In the genomic region with DNA sequence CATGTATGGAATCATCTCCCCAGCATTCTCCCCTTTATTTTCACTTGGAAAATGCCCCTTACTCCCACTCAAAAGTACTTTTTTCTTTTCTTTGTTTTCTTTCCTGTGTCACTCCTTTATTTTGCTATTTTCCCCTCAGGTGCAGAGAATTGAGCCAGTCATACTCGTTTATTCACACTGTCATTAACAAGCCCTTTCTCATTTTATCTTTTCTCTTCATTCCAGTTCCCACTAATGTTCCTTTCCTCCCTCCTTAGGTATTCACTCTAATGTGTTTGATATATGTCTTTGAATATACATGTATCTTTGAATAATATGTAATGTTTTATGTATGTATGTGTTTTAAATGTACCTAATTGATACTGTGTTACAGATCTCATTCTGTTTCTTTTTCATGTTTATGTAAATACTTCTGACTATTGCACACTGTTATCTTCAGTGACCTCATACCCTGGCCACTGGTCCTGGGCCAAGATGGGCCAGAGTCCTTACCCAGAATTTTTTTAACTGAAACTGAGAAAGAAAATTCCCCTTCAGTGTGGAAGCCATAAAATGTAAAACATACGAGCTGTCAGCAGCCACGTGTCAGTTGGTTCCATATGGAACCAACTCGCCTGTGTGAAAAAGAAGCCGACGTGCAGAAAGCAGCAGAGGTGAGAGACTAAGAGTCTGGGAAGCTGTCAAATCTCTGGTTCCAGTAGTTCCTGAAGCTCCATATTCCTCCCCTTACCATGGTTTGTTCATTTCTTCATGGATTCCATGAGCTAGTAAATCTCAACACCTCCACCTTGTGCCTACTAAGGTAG, we compare ENCODE assay signal across 14 cellular contexts. TPM values are rescaled to one million over a fixed set of nuclear protein-coding genes. Genes with fewer than 3 reads are reported as not detected.
DNase-seq lines count a peak whose midpoint lies in the region; ATAC-seq, FAIRE-seq and TF ChIP-seq lines count a peak whose summit lies in the region.
"Had no signal": no experiment of that assay in that cellular context is flagged by ENCODE, and none has a peak within 500 bp of the region (broad histone marks: within the 10 kb centered on the region; RNA-seq: fewer than 3 reads in every experiment).

No MANE protein-coding gene starts in this region.

- peak; percentile 93 for ATAC-seq in body of pancreas
- ATAC-seq in GM21390 (IDR thresholded peaks at IDR 0.05; ENCODE audit: unreplicated experiment): no peak
- no peak for ATAC-seq in PC-3

- H4K20me1 ChIP-seq in keratinocyte (ENCODE audit: control insufficient read depth, extremely low read depth, insufficient read depth, low read length) (no peaks in the 10 kb centered on the region), OCI-LY7 (ENCODE audit: insufficient read depth, low read length) (no peaks in the 10 kb centered on the region), PC-3 (ENCODE audit: low read length) (no peaks in the 10 kb centered on the region)

- H3K9me1 ChIP-seq in keratinocyte (ENCODE audit: control insufficient read depth, extremely low read depth, insufficient read depth, low read length): no peaks in the 10 kb centered on the region

- no peak overlapping the region for H3K4me3 Mint-ChIP-seq in HFFc6

- CTCF ChIA-PET in OCI-LY7 (lab: Charles Lee; ENCODE audit: unreplicated experiment) (no interaction called here), PC-3 (lab: Charles Lee) (no interaction called here)

- H3K36me3 ChIP-seq in body of pancreas (replicated peaks in 1 of 2; ENCODE audit: insufficient read depth in 1 of 2, low read depth in 2 of 2) (no peaks in the 10 kb centered on the region), keratinocyte (ENCODE audit: control insufficient read depth in 2 of 2, extremely low read depth in 1 of 2, insufficient read depth in 2 of 2, low read length in 2 of 2) (peaks cover 0 to 2% of the 10 kb centered on the region in 2 experiments), OCI-LY7 (ENCODE audit: insufficient read depth, low read length) (no peaks in the 10 kb centered on the region), PC-3 (ENCODE audit: low read depth, low read length) (no peaks in the 10 kb centered on the region)
- H3K36me3 ChIP-seq: esophagus squamous epithelium had no signal

- peak; percentile 17 for FAIRE-seq in keratinocyte (lab: Jason Lieb, UNC)

- peaks cover 20% of the 10 kb centered on the region for H3K4me1 ChIP-seq in body of pancreas
- no peaks in the 10 kb centered on the region for H3K4me1 ChIP-seq in keratinocyte (ENCODE audit: control insufficient read depth, extremely low read depth, insufficient read depth, low read length)
- peaks cover 4% of the 10 kb centered on the region for H3K4me1 ChIP-seq in OCI-LY7 (ENCODE audit: insufficient read depth, low read length, poor library complexity, severe bottlenecking)
- H3K4me1 ChIP-seq in PC-3 (ENCODE audit: insufficient read depth, low read length): no peaks in the 10 kb centered on the region

- H3K9me3 Mint-ChIP-seq in HFFc6: no peaks in the 10 kb centered on the region

- H3K27me3 ChIP-seq in body of pancreas (no peaks in the 10 kb centered on the region), keratinocyte (ENCODE audit: control insufficient read depth, extremely low read depth, insufficient read depth, low read length) (no peaks in the 10 kb centered on the region), PC-3 (ENCODE audit: low read length) (no peaks in the 10 kb centered on the region)
- H3K27me3 ChIP-seq: esophagus squamous epithelium had no signal

- H3K4me2 ChIP-seq in keratinocyte (ENCODE audit: control insufficient read depth, extremely low read depth, insufficient read depth, low read depth, low read length) (no peak overlapping the region), OCI-LY7 (ENCODE audit: low read length) (no peak overlapping the region), PC-3 (ENCODE audit: low read length) (no peak overlapping the region)

- H3K27me3 Mint-ChIP-seq in HFFc6 (ENCODE audit: insufficient read depth): no peaks in the 10 kb centered on the region; the same call in 1 of the 2 replicates

- peaks cover 20% of the 10 kb centered on the region; the same call in 1 of the 2 replicates for H3K36me3 Mint-ChIP-seq in HFFc6 (ENCODE audit: low read depth)

- POLR2A ChIA-PET in OCI-LY7 (lab: Charles Lee) (no interaction called here), PC-3 (lab: Charles Lee; ENCODE audit: unreplicated experiment) (no interaction called here)

- H3K9me3 ChIP-seq in body of pancreas (no peaks in the 10 kb centered on the region), keratinocyte (ENCODE audit: control insufficient read depth, low read depth, low read length) (no peaks in the 10 kb centered on the region), OCI-LY7 (ENCODE audit: low read length) (no peaks in the 10 kb centered on the region), PC-3 (ENCODE audit: low read length) (no peaks in the 10 kb centered on the region)
- H3K9me3 ChIP-seq: esophagus squamous epithelium had no signal

- peaks cover 27% of the 10 kb centered on the region for H3K4me1 Mint-ChIP-seq in HFFc6 (ENCODE audit: low read depth)

- intact Hi-C loops in body of pancreas (cut with DNase I): no loop called here
- intact Hi-C loops in OCI-LY7 (cut with micrococcal nuclease; ENCODE audit: unreplicated experiment): no loop called here
- intact Hi-C loops in PC-3 (cut with micrococcal nuclease): no loop called here

- no peak for TF ChIP-seq CTCF in HFFc6 (IDR thresholded peaks at IDR 0.05)
- TF ChIP-seq CTCF in body of pancreas (IDR thresholded peaks at IDR 0.05): no peak
- TF ChIP-seq CTCF in keratinocyte (optimal IDR thresholded peaks at IDR 0.05 in 1 of 3, IDR thresholded peaks at IDR 0.05 in 1 of 3, conservative IDR thresholded peaks at IDR 0.05 in 1 of 3; ENCODE audit: extremely low read depth in 1 of 3, insufficient read depth in 2 of 3, low read length in 3 of 3): no peak
- no peak for TF ChIP-seq CTCF in OCI-LY7 (conservative IDR thresholded peaks at IDR 0.05; ENCODE audit: low read length)
- TF ChIP-seq CTCF in PC-3 (conservative IDR thresholded peaks at IDR 0.05; ENCODE audit: low read depth, low read length): no peak

- H3K27ac ChIP-seq in body of pancreas (peak overlapping the region; percentile 27 to 77 (median 61)), keratinocyte (ENCODE audit: control insufficient read depth, insufficient read depth, low read length) (no peak overlapping the region), OCI-LY7 (ENCODE audit: low read depth, low read length, poor library complexity, severe bottlenecking) (no peak overlapping the region), PC-3 (ENCODE audit: low read length) (no peak overlapping the region)

- TF ChIP-seq POLR2A in body of pancreas (IDR thresholded peaks at IDR 0.05): no peak

- no peaks in the 10 kb centered on the region for H3F3A ChIP-seq in PC-3 (ENCODE audit: low read length, unreplicated experiment)

- peak overlapping the region; percentile 52 for H3K27ac Mint-ChIP-seq in HFFc6

- H3K79me2 ChIP-seq in keratinocyte (ENCODE audit: control insufficient read depth, insufficient read depth, low read length) (peaks cover 14% of the 10 kb centered on the region), OCI-LY7 (ENCODE audit: insufficient read depth, low read depth, low read length) (peaks cover 3% of the 10 kb centered on the region; the same call in 1 of the 2 replicates), PC-3 (ENCODE audit: low read length) (0 out of 2 replicates have a peak, but pooled peaks cover 4% of the 10 kb centered on the region)

- BruUV-seq in OCI-LY7 (replicated peaks; lab: Mats Ljungman, UMichigan): no TSS peak
- BruUV-seq in PC-3 (replicated peaks; lab: Mats Ljungman, UMichigan): no TSS peak

- WGBS in body of pancreas, 2 donors: 26 to 34% methylated on average over 6 of the region's 6 CpGs

- H3K9ac ChIP-seq in keratinocyte (ENCODE audit: control insufficient read depth, extremely low read depth, insufficient read depth, low read length): no peak overlapping the region
- no peak overlapping the region for H3K9ac ChIP-seq in PC-3 (ENCODE audit: low read length)

- H2AFZ ChIP-seq in keratinocyte (ENCODE audit: control insufficient read depth, low read length) (no peak overlapping the region), OCI-LY7 (ENCODE audit: low read length) (no peak overlapping the region), PC-3 (ENCODE audit: low read length) (no peak overlapping the region)

- DNase-seq in AG08396 (ENCODE audit: low spot score): peak; percentile 41
- no peak for DNase-seq in HFFc6
- peak; percentile 72 to 85 (median 74) for DNase-seq in body of pancreas
- DNase-seq in keratinocyte (ENCODE audit: low read depth, low spot score): no peak
- no peak for DNase-seq in OCI-LY7 (ENCODE audit: low spot score)
- no peak for DNase-seq in amygdala (lab: John Stamatoyannopoulos, UW)
- no peak for DNase-seq in PC-3
- DNase-seq: activated CD8-positive, alpha-beta memory T cell treated with anti-CD3 and anti-CD28 coated beads, Interleukin-2, amount 50 U/mL, for 48 hours; activated naive CD4-positive, alpha-beta T cell treated with Interleukin-2 at 50 U/mL for 16 hours; esophagus squamous epithelium; hypothalamus; NCI-H2081; stimulated activated CD4-positive, alpha-beta T cell treated with anti-CD3 and anti-CD28 coated beads, Interleukin-2, amount 100 ng/mL, for 24 hours had no signal

- H3K9me2 ChIP-seq in OCI-LY7 (ENCODE audit: insufficient read depth, low read length) (no peaks in the 10 kb centered on the region), PC-3 (replicated peaks; ENCODE audit: low read length) (no peaks in the 10 kb centered on the region)

- dilution Hi-C loops in keratinocyte (cut with MboI; ENCODE audit: extremely low pct_ligation_motif_present, low sequenced_read_pairs): no loop called here

- H3K4me3 ChIP-seq in body of pancreas (no peak overlapping the region), keratinocyte (ENCODE audit: control insufficient read depth in 2 of 3, extremely low read depth in 1 of 3, insufficient read depth in 2 of 3, low read depth in 1 of 3, low read length in 3 of 3) (no peak overlapping the region), OCI-LY7 (ENCODE audit: low read depth, low read length, poor library complexity, severe bottlenecking) (no peak overlapping the region), PC-3 (ENCODE audit: low read length) (no peak overlapping the region)
- H3K4me3 ChIP-seq: esophagus squamous epithelium had no signal

RNA-seq across cellular contexts. Expression of gene SRR, which starts 5.8 kb away (rescaled TPM):
- total RNA-seq in HFFc6 (2021; fragmentation: NEBNext Ultra II Directional; extraction: Animal tissue kit (Norgen Biotek cat#: 25700)): 10 to 100 TPM; 18.5 to 29.7 (median 21.8) TPM
- total RNA-seq in body of pancreas: 1 to 10 TPM; 4.6 to 9.3 TPM
- polyA plus RNA-seq in keratinocyte: 13.1 to 18.7 TPM (median 17.7 TPM) in 3 replicates
- 6.3 TPM for polyA plus RNA-seq in keratinocyte (2011; ENCODE audit: low read depth)
- 10.5 and 10.8 TPM in 2 replicates for polyA plus RNA-seq in keratinocyte (2011; cell fraction: cytosol; rRNA removed)
- polyA plus RNA-seq in keratinocyte (2011; cell fraction: nucleus; rRNA removed): 4.8 and 7.3 TPM in 2 replicates
- polyA plus RNA-seq in keratinocyte (2012; ENCODE audit: low replicate concordance): 6.3 and 16.1 TPM in 2 replicates
- 6.0 to 14.4 TPM (median 12.9 TPM) in 3 replicates for polyA minus RNA-seq in keratinocyte
- 15.0 TPM for polyA minus RNA-seq in keratinocyte (2011; cell fraction: cytosol; rRNA and poly(A)+ RNA removed)
- polyA minus RNA-seq in keratinocyte (2011; cell fraction: nucleus; rRNA and poly(A)+ RNA removed): 5.0 and 6.8 TPM in 2 replicates
- 3.8 and 5.6 TPM in 2 replicates for total RNA-seq in OCI-LY7 (2014; rRNA removed; shearing (Covaris generic))
- total RNA-seq in OCI-LY7 (2022): 5.8 and 12.1 TPM in 2 replicates
- total RNA-seq in PC-3 (2014; rRNA removed): 8.8 and 12.0 TPM in 2 replicates

RNA-seq across cellular contexts. Expression of gene SMG6, which starts 6.0 kb away (rescaled TPM):
- total RNA-seq in HFFc6 (2021; fragmentation: NEBNext Ultra II Directional; extraction: Animal tissue kit (Norgen Biotek cat#: 25700)): 10 to 100 TPM; 29.5 to 37.4 (median 31.8) TPM
- total RNA-seq in body of pancreas (10 to 100 TPM; 12.5 to 22.1 TPM), OCI-LY7 (2022) (17.8 and 18.8 TPM in 2 replicates), PC-3 (2014; rRNA removed) (13.4 and 20.4 TPM in 2 replicates)
- polyA plus RNA-seq in keratinocyte: 3.6 to 6.3 TPM (median 4.0 TPM) in 3 replicates
- 12.8 TPM for polyA plus RNA-seq in keratinocyte (2011; ENCODE audit: low read depth)
- polyA plus RNA-seq in keratinocyte (2011; cell fraction: cytosol; rRNA removed): 7.7 and 14.3 TPM in 2 replicates
- polyA plus RNA-seq in keratinocyte (2011; cell fraction: nucleus; rRNA removed): 34.9 and 58.3 TPM in 2 replicates
- polyA plus RNA-seq in keratinocyte (2012; ENCODE audit: low replicate concordance): 14.4 and 20.5 TPM in 2 replicates
- polyA minus RNA-seq in keratinocyte: 18.3 to 129 TPM (median 29.6 TPM) in 3 replicates
- 11.5 TPM for polyA minus RNA-seq in keratinocyte (2011; cell fraction: cytosol; rRNA and poly(A)+ RNA removed)
- polyA minus RNA-seq in keratinocyte (2011; cell fraction: nucleus; rRNA and poly(A)+ RNA removed): 26.1 and 61.7 TPM in 2 replicates
- 10.2 and 12.5 TPM in 2 replicates for total RNA-seq in OCI-LY7 (2014; rRNA removed; shearing (Covaris generic))

RNA-seq across cellular contexts. Expression of gene TSR1, which starts 26.7 kb away (rescaled TPM):
- total RNA-seq in HFFc6 (2021; fragmentation: NEBNext Ultra II Directional; extraction: Animal tissue kit (Norgen Biotek cat#: 25700)): 10 to 100 TPM; 35.9 to 43.2 (median 37.6) TPM
- total RNA-seq in body of pancreas (10 to 100 TPM; 24.9 to 59.3 TPM), OCI-LY7 (2022) (48.1 and 58.7 TPM in 2 replicates), PC-3 (2014; rRNA removed) (70.3 and 90.2 TPM in 2 replicates)
- polyA plus RNA-seq in keratinocyte: 12.2 to 24.7 TPM (median 17.1 TPM) in 3 replicates
- polyA plus RNA-seq in keratinocyte (2011; ENCODE audit: low read depth): 19.6 TPM
- polyA plus RNA-seq in keratinocyte (2011; cell fraction: cytosol; rRNA removed): 15.6 and 20.4 TPM in 2 replicates
- polyA plus RNA-seq in keratinocyte (2011; cell fraction: nucleus; rRNA removed): 33.0 and 34.5 TPM in 2 replicates
- polyA plus RNA-seq in keratinocyte (2012; ENCODE audit: low replicate concordance): 25.0 and 39.6 TPM in 2 replicates
- polyA minus RNA-seq in keratinocyte: 15.6 to 32.3 TPM (median 15.8 TPM) in 3 replicates
- polyA minus RNA-seq in keratinocyte (2011; cell fraction: cytosol; rRNA and poly(A)+ RNA removed): 21.9 TPM
- 21.3 and 24.8 TPM in 2 replicates for polyA minus RNA-seq in keratinocyte (2011; cell fraction: nucleus; rRNA and poly(A)+ RNA removed)
- 71.4 and 85.8 TPM in 2 replicates for total RNA-seq in OCI-LY7 (2014; rRNA removed; shearing (Covaris generic))

RNA-seq across cellular contexts. Expression of gene SGSM2, which starts 27.8 kb away (rescaled TPM):
- total RNA-seq in HFFc6 (2021; fragmentation: NEBNext Ultra II Directional; extraction: Animal tissue kit (Norgen Biotek cat#: 25700)): 10 to 100 TPM; 22.4 to 28.2 (median 26.1) TPM
- 10 to 100 TPM; 32.7 to 77.5 TPM for total RNA-seq in body of pancreas
- 16.4 to 39.4 TPM (median 20.1 TPM) in 3 replicates for polyA plus RNA-seq in keratinocyte
- 9.3 TPM for polyA plus RNA-seq in keratinocyte (2011; ENCODE audit: low read depth)
- 10.8 and 18.2 TPM in 2 replicates for polyA plus RNA-seq in keratinocyte (2011; cell fraction: cytosol; rRNA removed)
- 125 and 176 TPM in 2 replicates for polyA plus RNA-seq in keratinocyte (2011; cell fraction: nucleus; rRNA removed)
- polyA plus RNA-seq in keratinocyte (2012; ENCODE audit: low replicate concordance): 15.7 and 19.4 TPM in 2 replicates
- 26.7 to 52.3 TPM (median 32.0 TPM) in 3 replicates for polyA minus RNA-seq in keratinocyte
- polyA minus RNA-seq in keratinocyte (2011; cell fraction: cytosol; rRNA and poly(A)+ RNA removed): 22.4 TPM
- 24.4 and 27.1 TPM in 2 replicates for polyA minus RNA-seq in keratinocyte (2011; cell fraction: nucleus; rRNA and poly(A)+ RNA removed)
- total RNA-seq in OCI-LY7 (2014; rRNA removed; shearing (Covaris generic)): 38.4 and 44.0 TPM in 2 replicates
- total RNA-seq in OCI-LY7 (2022): 49.0 and 50.6 TPM in 2 replicates
- 36.6 and 47.2 TPM in 2 replicates for total RNA-seq in PC-3 (2014; rRNA removed)

Comparison
In these comparisons a context has a peak if more than half of its experiments do, and no peak if none do; other contexts are left out.
1. DNase-seq: peak in AG08396 (single experiment) and body of pancreas (4 of 4); none in HFFc6 (single experiment), keratinocyte (single experiment), OCI-LY7 (single experiment), amygdala (0 of 56) and PC-3 (single experiment).
2. H3K27ac ChIP-seq: peak in body of pancreas (4 of 4); none in keratinocyte (single experiment), OCI-LY7 (single experiment) and PC-3 (single experiment).